9 cellular contexts compared by ENCODE assay signal in genomic region chr6:4358414-4359107, GRCh38.
DNase-seq lines count a peak whose midpoint lies in the region; ATAC-seq and TF ChIP-seq lines count a peak whose summit lies in the region.
"Had no signal": no experiment of that assay in that cellular context is flagged by ENCODE, and none has a peak within 500 bp of the region (broad histone marks: within the 10 kb centered on the region; RNA-seq: fewer than 3 reads in every experiment).

No MANE protein-coding gene starts in this region.

- no peaks in the 10 kb centered on the region for H3K27me3 Mint-ChIP-seq in chondrocyte (ENCODE audit: low read depth)

- peaks cover 39% of the 10 kb centered on the region for H3K4me1 Mint-ChIP-seq in chondrocyte (ENCODE audit: low read depth)

- H3K27ac Mint-ChIP-seq in chondrocyte (ENCODE audit: unreplicated experiment), result peak overlapping the region; percentile 97
- H3K27ac Mint-ChIP-seq: T-helper 1 cell treated with Interleukin-12 subunit alpha and Interleukin-12 subunit beta and Interleukin-4 antibody, amounts not matched to agents 30 μg/mL and 1 μg/mL, for 36 hours had no signal

- peaks cover 1% of the 10 kb centered on the region for H3K36me3 Mint-ChIP-seq in chondrocyte (ENCODE audit: low read depth)

- intact Hi-C loops in left colon (cut with DNase I, micrococcal nuclease), result no loop called here

- H3K4me3 Mint-ChIP-seq in chondrocyte (ENCODE audit: unreplicated experiment), result peak overlapping the region; percentile 29
- H3K4me3 Mint-ChIP-seq: T-helper 1 cell treated with Interleukin-12 subunit alpha and Interleukin-12 subunit beta and Interleukin-4 antibody, amounts not matched to agents 30 μg/mL and 1 μg/mL, for 36 hours had no signal

- ATAC-seq in left colon (peak; percentile 94), GM21619 (IDR thresholded peaks at IDR 0.05; ENCODE audit: unreplicated experiment) (no peak), GM19395 (IDR thresholded peaks at IDR 0.05; ENCODE audit: unreplicated experiment) (no peak)

- no peak for TF ChIP-seq CTCF in chondrocyte (IDR thresholded peaks at IDR 0.05)

- DNase-seq in GM04504 (ENCODE audit: low read depth) (peak; percentile 100), NCI-H460 (ENCODE audit: extremely low read depth, low read depth) (peak; percentile 99), chondrocyte (ENCODE audit: low spot score) (no peak), left colon (peak; percentile 79 to 93), NCI-H1048 (lab: John Stamatoyannopoulos, UW) (no peak)
- DNase-seq in stimulated activated CD4-positive, alpha-beta T cell treated with anti-CD3 and anti-CD28 coated beads, Interleukin-4, amount 100 ng/mL, for 48 hours (ENCODE audit: low read depth in 2 of 2), result peak; percentile 12 to 32

- no peaks in the 10 kb centered on the region for H3K9me3 Mint-ChIP-seq in chondrocyte (ENCODE audit: low read depth)
- H3K9me3 Mint-ChIP-seq: T-helper 1 cell treated with Interleukin-12 subunit alpha and Interleukin-12 subunit beta and Interleukin-4 antibody, amounts not matched to agents 30 μg/mL and 1 μg/mL, for 36 hours had no signal

Comparison
In these comparisons a context has a peak if more than half of its experiments do, and no peak if none do; other contexts are left out.
1. DNase-seq: peak in GM04504 (single experiment), NCI-H460 (single experiment), left colon (2 of 2) and stimulated activated CD4-positive, alpha-beta T cell treated with anti-CD3 and anti-CD28 coated beads, Interleukin-4, amount 100 ng/mL, for 48 hours (2 of 2); none in chondrocyte (single experiment) and NCI-H1048 (single experiment).